25 cellular contexts compared by ENCODE assay signal in genomic region chr17:31646642-31647041, GRCh38.
A peak's percentile ranks its signal among the peaks of the same experiment; 100 is the strongest.
DNase-seq lines count a peak whose midpoint lies in the region; ATAC-seq and TF ChIP-seq lines count a peak whose summit lies in the region.
"Had no signal": no experiment of that assay in that cellular context is flagged by ENCODE, and none has a peak within 500 bp of the region (broad histone marks: within the 10 kb centered on the region; RNA-seq: fewer than 3 reads in every experiment).

No MANE protein-coding gene starts in this region.

- peaks cover 11% of the 10 kb centered on the region for H3K9me3 Mint-ChIP-seq in osteocyte (ENCODE audit: unreplicated experiment)

- peaks cover 6% of the 10 kb centered on the region for H3K4me1 Mint-ChIP-seq in osteocyte (ENCODE audit: unreplicated experiment)
- H3K4me1 Mint-ChIP-seq: CD14-positive monocyte; CD4-positive, alpha-beta memory T cell; CD4-positive, CD25-positive, alpha-beta regulatory T cell; CD8-positive, alpha-beta memory T cell had no signal

- no peaks in the 10 kb centered on the region for H3K79me2 ChIP-seq in MM.1S (ENCODE audit: low read length)
- H3K79me2 ChIP-seq in OCI-LY3 (ENCODE audit: low read length) = no peaks in the 10 kb centered on the region

- H3K36me3 Mint-ChIP-seq in osteocyte (ENCODE audit: unreplicated experiment) = peaks cover 2% of the 10 kb centered on the region
- H3K36me3 Mint-ChIP-seq: CD14-positive monocyte; CD4-positive, alpha-beta memory T cell; CD4-positive, CD25-positive, alpha-beta regulatory T cell; CD8-positive, alpha-beta memory T cell had no signal

- no peak overlapping the region for H3K4me3 Mint-ChIP-seq in osteocyte (ENCODE audit: unreplicated experiment)
- H3K4me3 Mint-ChIP-seq: CD14-positive monocyte; CD4-positive, alpha-beta memory T cell; CD4-positive, CD25-positive, alpha-beta regulatory T cell; CD8-positive, alpha-beta memory T cell had no signal

- H3K9ac ChIP-seq in MM.1S (ENCODE audit: low read length) = no peak overlapping the region
- no peak overlapping the region for H3K9ac ChIP-seq in OCI-LY3 (ENCODE audit: low read length)
- H3K9ac ChIP-seq: BLaER1 had no signal

- H3K27ac ChIP-seq in MM.1S (ENCODE audit: low read length) (peak overlapping the region; percentile 1; the same call in 1 of the 2 replicates), OCI-LY3 (ENCODE audit: low read length) (peak overlapping the region; percentile 33; the same call in 1 of the 2 replicates)
- H3K27ac ChIP-seq: BLaER1 had no signal

- H4K20me1 ChIP-seq in MM.1S (ENCODE audit: insufficient read depth, low read length) (no peaks in the 10 kb centered on the region), OCI-LY3 (ENCODE audit: insufficient read depth, low read length) (no peaks in the 10 kb centered on the region)
- H4K20me1 ChIP-seq: BLaER1 had no signal

- H3K27me3 Mint-ChIP-seq in osteocyte (ENCODE audit: unreplicated experiment) = no peaks in the 10 kb centered on the region

- peak overlapping the region; percentile 60 for H3K27ac Mint-ChIP-seq in osteocyte (ENCODE audit: unreplicated experiment)
- H3K27ac Mint-ChIP-seq: CD4-positive, alpha-beta memory T cell; CD4-positive, CD25-positive, alpha-beta regulatory T cell; CD8-positive, alpha-beta memory T cell had no signal

- H3K9me3 ChIP-seq in MM.1S (replicated peaks; ENCODE audit: insufficient read depth, low read length) (no peaks in the 10 kb centered on the region), OCI-LY3 (ENCODE audit: insufficient read depth, low read length) (no peaks in the 10 kb centered on the region), MG63 (peaks cover 31% of the 10 kb centered on the region)
- H3K9me3 ChIP-seq: BE2C had no signal

- H3K9me2 ChIP-seq in MM.1S (replicated peaks; ENCODE audit: insufficient read depth, low read length) = no peaks in the 10 kb centered on the region

- TF ChIP-seq CTCF in MM.1S (IDR thresholded peaks at IDR 0.05; ENCODE audit: low read length) (no peak), OCI-LY3 (IDR thresholded peaks at IDR 0.05; ENCODE audit: low read depth, low read length) (no peak), osteocyte (IDR thresholded peaks at IDR 0.05) (no peak)

- ATAC-seq in GM21619 (IDR thresholded peaks at IDR 0.05; ENCODE audit: unreplicated experiment) = no peak
- ATAC-seq: GM12878 had no signal

- H3K4me1 ChIP-seq in MM.1S (ENCODE audit: low read length) = peaks cover 14% of the 10 kb centered on the region
- peaks cover 10% of the 10 kb centered on the region; the same call in 1 of the 2 replicates for H3K4me1 ChIP-seq in OCI-LY3 (ENCODE audit: low read length)
- H3K4me1 ChIP-seq: BE2C, BLaER1 had no signal

- H3K27me3 ChIP-seq in MM.1S (replicated peaks; ENCODE audit: insufficient read depth, low read length) (no peaks in the 10 kb centered on the region), OCI-LY3 (ENCODE audit: low read depth, low read length) (no peaks in the 10 kb centered on the region), MG63 (no peaks in the 10 kb centered on the region)
- H3K27me3 ChIP-seq: BE2C, BLaER1 had no signal

- H3K36me3 ChIP-seq in MM.1S (replicated peaks; ENCODE audit: insufficient read depth, low read length) (no peaks in the 10 kb centered on the region), OCI-LY3 (replicated peaks; ENCODE audit: low read depth, low read length) (no peaks in the 10 kb centered on the region), MG63 (no peaks in the 10 kb centered on the region)
- H3K36me3 ChIP-seq: BE2C, BLaER1 had no signal

- H3K4me3 ChIP-seq in MM.1S (ENCODE audit: low read length) (no peak overlapping the region), OCI-LY3 (ENCODE audit: low read length) (no peak overlapping the region), MG63 (no peak overlapping the region)
- H3K4me3 ChIP-seq: BLaER1, GM12878 had no signal

- H2AFZ ChIP-seq in MM.1S (ENCODE audit: low read length) = no peak overlapping the region
- no peak overlapping the region for H2AFZ ChIP-seq in OCI-LY3 (ENCODE audit: low read depth, low read length)

- H3K4me2 ChIP-seq in MM.1S (ENCODE audit: low read depth, low read length) (peak overlapping the region; percentile 9; the same call in 1 of the 2 replicates), OCI-LY3 (ENCODE audit: low read length) (no peak overlapping the region; the same call in 1 of the 2 replicates)
- H3K4me2 ChIP-seq: BLaER1 had no signal

- no peaks in the 10 kb centered on the region; the same call in 1 of the 2 replicates for H3F3A ChIP-seq in MM.1S (ENCODE audit: insufficient read depth, low read length)

- DNase-seq in MM.1S (peak; percentile 30), osteocyte (ENCODE audit: extremely low spot score, unreplicated experiment) (no peak), MG63 (no peak), SW480 (ENCODE audit: low spot score) (no peak)
- DNase-seq in activated CD4-positive, CD25-positive, alpha-beta regulatory T cell treated with anti-CD3 and anti-CD28 coated beads, Interleukin-2, amount 50 U/mL, for 72 hours = no peak
- DNase-seq: 8988T; ACHN; BE2C; C1 segment of cervical spinal cord; CD4-positive, alpha-beta memory T cell; CD4-positive, CD25-positive, alpha-beta regulatory T cell; CD8-positive, alpha-beta memory T cell; COR-L47; DMS 273 treated with DMSO at 0.1 percent for 48 hours; DMS153; DMS53; DMS79; DND-41; EL; GDM1 had no signal
